ENCODE assay signal across 21 cellular contexts in genomic region chr5:57436586-57436985, GRCh38. TPM values are rescaled to one million over a fixed set of nuclear protein-coding genes. Genes with fewer than 3 reads are reported as not detected.
A peak's percentile ranks its signal among the peaks of the same experiment; 100 is the strongest.
DNase-seq lines count a peak whose midpoint lies in the region; ATAC-seq, FAIRE-seq and TF ChIP-seq lines count a peak whose summit lies in the region.
"Had no signal": no experiment of that assay in that cellular context is flagged by ENCODE, and none has a peak within 500 bp of the region (broad histone marks: within the 10 kb centered on the region; RNA-seq: fewer than 3 reads in every experiment).

No MANE protein-coding gene starts in this region.

- H3K14ac ChIP-seq in IMR-90 (replicated peaks; ENCODE audit: low read depth, low read length): peak overlapping the region; percentile 88

- H3K18ac ChIP-seq in IMR-90 (ENCODE audit: low read depth, low read length): peak overlapping the region; percentile 92

- peak overlapping the region; percentile 98 for H2AK5ac ChIP-seq in IMR-90 (ENCODE audit: low read depth, low read length)

- FAIRE-seq in A549 (lab: Jason Lieb, UNC): no peak
- FAIRE-seq: G401.6, GM12892 had no signal

- CTCF ChIA-PET in A549 (lab: Yijun Ruan, JAX): interaction anchor here (3.4 kb wide), 1 partner anchor 138 kb away, joined by 14 read pairs; no protein-coding TSS in a partner anchor
- CTCF ChIA-PET in IMR-90 (lab: Yijun Ruan, JAX): no interaction called here

- H3K56ac ChIP-seq in IMR-90 (ENCODE audit: extremely low read depth, insufficient read depth, low read length): 0 out of 2 replicates have a peak overlapping the region, but pooled peaks have one; percentile 4

- peaks cover 22% of the 10 kb centered on the region; the same call in 2 of the 3 replicates for H3K4me1 ChIP-seq in A549
- H3K4me1 ChIP-seq in IMR-90 (ENCODE audit: control insufficient read depth, insufficient read depth, low read length): peaks cover 35% of the 10 kb centered on the region
- peaks cover 60% of the 10 kb centered on the region for H3K4me1 ChIP-seq in osteoblast (ENCODE audit: insufficient read depth, low read length)
- no peaks in the 10 kb centered on the region for H3K4me1 ChIP-seq in right lobe of liver

- TF ChIP-seq CTCF in A549 (IDR thresholded peaks at IDR 0.05): no peak
- TF ChIP-seq CTCF in IMR-90 (conservative IDR thresholded peaks at IDR 0.05; ENCODE audit: low read depth, low read length): no peak
- TF ChIP-seq CTCF in brain microvascular endothelial cell (IDR thresholded peaks at IDR 0.05; ENCODE audit: low read depth, low read length, missing control alignments): no peak
- TF ChIP-seq CTCF in osteoblast (IDR thresholded peaks at IDR 0.05; ENCODE audit: extremely low read depth, low read depth, low read length): no peak
- TF ChIP-seq CTCF in right lobe of liver (IDR thresholded peaks at IDR 0.05): no peak

- H3K79me2 ChIP-seq in osteoblast (ENCODE audit: insufficient read depth, low read length): no peaks in the 10 kb centered on the region

- peak overlapping the region; percentile 96 for H4K5ac ChIP-seq in IMR-90 (ENCODE audit: low read depth, low read length)

- TF ChIP-seq POLR2A in A549 (IDR thresholded peaks at IDR 0.05; ENCODE audit: low read length) (no peak), IMR-90 (IDR thresholded peaks at IDR 0.05; ENCODE audit: low read depth, low read length) (no peak), right lobe of liver (IDR thresholded peaks at IDR 0.05) (no peak)

- H2AK9ac ChIP-seq in IMR-90 (replicated peaks; ENCODE audit: low read depth, low read length, poor library complexity): peak overlapping the region; percentile 39

- peak overlapping the region; percentile 74 for H3K23ac ChIP-seq in IMR-90 (ENCODE audit: low read depth, low read length)

- POLR2A ChIA-PET in A549 (lab: Yijun Ruan, JAX) (no interaction called here), IMR-90 (lab: Charles Lee; ENCODE audit: unreplicated experiment) (no interaction called here)

- no peak overlapping the region for H3K9ac ChIP-seq in IMR-90 (ENCODE audit: low read depth, low read length)
- H3K9ac ChIP-seq: KMS-11 had no signal

- H2BK5ac ChIP-seq in IMR-90 (ENCODE audit: low read depth, low read length, poor library complexity, severe bottlenecking): peak overlapping the region; percentile 85

- H3K36me3 ChIP-seq in IMR-90 (ENCODE audit: control insufficient read depth, insufficient read depth, low read length) (no peaks in the 10 kb centered on the region), brain microvascular endothelial cell (replicated peaks) (no peaks in the 10 kb centered on the region), osteoblast (ENCODE audit: insufficient read depth, low read length) (no peaks in the 10 kb centered on the region), right lobe of liver (no peaks in the 10 kb centered on the region)

- TF ChIP-seq EP300 in A549 (IDR thresholded peaks at IDR 0.05): no peak

- dilution Hi-C loops in IMR-90 (cut with HindIII; ENCODE audit: low sequenced_read_pairs, unreplicated experiment): no loop called here

- H2BK120ac ChIP-seq in IMR-90 (ENCODE audit: low read depth, low read length): peak overlapping the region; percentile 98

- H3K9me3 ChIP-seq in A549 (no peaks in the 10 kb centered on the region), IMR-90 (ENCODE audit: control insufficient read depth, insufficient read depth, low read length) (no peaks in the 10 kb centered on the region), osteoblast (ENCODE audit: low read depth, low read length) (no peaks in the 10 kb centered on the region), right lobe of liver (no peaks in the 10 kb centered on the region)

- H3K27ac ChIP-seq in A549: peak overlapping the region; percentile 68 to 72
- H3K27ac ChIP-seq in IMR-90 (ENCODE audit: insufficient read depth, low read length): peak overlapping the region; percentile 53; the same call in 1 of the 2 replicates
- peak overlapping the region; percentile 99 for H3K27ac ChIP-seq in brain microvascular endothelial cell
- H3K27ac ChIP-seq in osteoblast (ENCODE audit: low read depth, low read length): peak overlapping the region; percentile 95
- no peak overlapping the region for H3K27ac ChIP-seq in right lobe of liver
- H3K27ac ChIP-seq: KMS-11 had no signal

- H4K8ac ChIP-seq in IMR-90 (ENCODE audit: low read depth in 2 of 2, low read length in 2 of 2): peak overlapping the region; percentile 41 to 83; a peak in 3 of 4 replicates

- H3K79me1 ChIP-seq in IMR-90 (ENCODE audit: low read depth in 1 of 2, low read length in 2 of 2): peaks cover 0 to 12% of the 10 kb centered on the region in 2 experiments; a peak in 1 of 4 replicates

- DNase-seq in A549 (ENCODE audit: low read depth in 1 of 2, low spot score in 1 of 2): no peak
- DNase-seq in IMR-90: no peak
- no peak for DNase-seq in brain microvascular endothelial cell
- DNase-seq in osteoblast (ENCODE audit: insufficient read length, low spot score, missing footprints): no peak
- no peak for DNase-seq in right lobe of liver
- no peak for DNase-seq in activated effector memory CD4-positive, alpha-beta T cell treated with Interleukin-2 at 50 U/mL for 16 hours
- DNase-seq: AML-193; CD4-positive, CD25-positive, alpha-beta regulatory T cell; DMS79; NCI-H1092 treated with DMSO at 0.1 percent for 48 hours; NCI-H1694 treated with DMSO at 0.1 percent for 48 hours; NCI-H69; NK-92 treated with Interleukin-12 subunit alpha and Interleukin-12 subunit beta, amount 100 ng/mL, for 24 hours had no signal

- H4K20me1 ChIP-seq in IMR-90 (ENCODE audit: insufficient read depth, low read length) (no peaks in the 10 kb centered on the region), osteoblast (ENCODE audit: insufficient read depth, low read length) (no peaks in the 10 kb centered on the region)

- H3K4me2 ChIP-seq in A549 (peak overlapping the region; percentile 46; the same call in 1 of the 3 replicates), IMR-90 (ENCODE audit: low read depth, low read length) (no peak overlapping the region), osteoblast (ENCODE audit: insufficient read depth, low read length) (no peak overlapping the region)
- H3K4me2 ChIP-seq: KMS-11 had no signal

- WGBS in A549 (ENCODE audit: missing lambda C conversion rate): 89% methylated on average over 1 of the region's 1 CpG
- WGBS in IMR-90 (ENCODE audit: extremely low coverage in 2 of 2, insufficient read length in 1 of 2), 2 experiments: no CpG with 5 or more reads among the region's 1 CpG
- WGBS in right lobe of liver (ENCODE audit: insufficient coverage, low coverage, low lambda C conversion rate, missing lambda C conversion rate): 75% methylated on average over 1 of the region's 1 CpG

- intact Hi-C loops in IMR-90 (cut with micrococcal nuclease) (loop anchor here (5.0 kb wide), 1 partner anchor 54 kb away; no protein-coding TSS in a partner anchor), right lobe of liver (cut with DNase I) (loop anchor here in 1 of 2 donors (10.0 kb wide), 1 partner anchor 132 kb away; no protein-coding TSS in a partner anchor)

- H3K4ac ChIP-seq in IMR-90 (ENCODE audit: low read depth, low read length): peak overlapping the region; percentile 98

- peaks cover 21% of the 10 kb centered on the region for H3K9me1 ChIP-seq in IMR-90 (ENCODE audit: insufficient read depth, low read length)

- H2AFZ ChIP-seq in IMR-90 (replicated peaks; ENCODE audit: low read length, poor library complexity): no peak overlapping the region
- no peak overlapping the region for H2AFZ ChIP-seq in osteoblast (ENCODE audit: low read length)

- ATAC-seq in A549: no peak
- no peak for ATAC-seq in IMR-90 (ENCODE audit: low read depth)
- ATAC-seq in right lobe of liver: no peak
- ATAC-seq in GM21423 (IDR thresholded peaks at IDR 0.05; ENCODE audit: unreplicated experiment): no peak
- no peak for ATAC-seq in HG02870 (IDR thresholded peaks at IDR 0.05; ENCODE audit: unreplicated experiment)
- ATAC-seq: Right ventricle myocardium inferior had no signal

- no TSS peak for BruUV-seq in IMR-90 (replicated peaks; lab: Mats Ljungman, UMichigan)

- TF ChIP-seq RAD21 in A549 (conservative IDR thresholded peaks at IDR 0.05 in 1 of 2, IDR thresholded peaks at IDR 0.05 in 1 of 2): no peak
- no peak for TF ChIP-seq RAD21 in IMR-90 (IDR thresholded peaks at IDR 0.05; ENCODE audit: low read length)

- peak overlapping the region; percentile 89 for H2BK15ac ChIP-seq in IMR-90 (ENCODE audit: low read depth, low read length)

- H2BK20ac ChIP-seq in IMR-90 (ENCODE audit: low read depth, low read length): peak overlapping the region; percentile 100

- in situ Hi-C loops in IMR-90 (cut with MboI; ENCODE audit: low sequenced_read_pairs): no loop called here
- in situ Hi-C loops in brain microvascular endothelial cell (cut with HindIII; ENCODE audit: low pct_ligation_motif_present, low sequenced_read_pairs): no loop called here

- H3K4me3 ChIP-seq in A549 (no peak overlapping the region), IMR-90 (ENCODE audit: insufficient read depth, low read depth, low read length) (no peak overlapping the region), brain microvascular endothelial cell (ENCODE audit: low read depth, low read length) (no peak overlapping the region), osteoblast (ENCODE audit: insufficient read depth, low read length) (no peak overlapping the region), right lobe of liver (no peak overlapping the region)

- H3K27me3 ChIP-seq in IMR-90 (ENCODE audit: control insufficient read depth, insufficient read depth, low read length) (no peaks in the 10 kb centered on the region), brain microvascular endothelial cell (replicated peaks) (no peaks in the 10 kb centered on the region), osteoblast (ENCODE audit: insufficient read depth, low read length) (no peaks in the 10 kb centered on the region), right lobe of liver (no peaks in the 10 kb centered on the region)

- H4K91ac ChIP-seq in IMR-90 (ENCODE audit: insufficient read depth, low read depth, low read length): peak overlapping the region; percentile 93

TF ChIP-seq in A549, 52 proteins besides CTCF, POLR2A, EP300 and RAD21 (continues in another document):
- TF ChIP-seq CHD2 (IDR thresholded peaks at IDR 0.05; ENCODE audit: low read length, partially characterized antibody) (no peak), EHMT2 (IDR thresholded peaks at IDR 0.05; ENCODE audit: low read depth) (no peak)

TF ChIP-seq in IMR-90, 13 proteins besides CTCF, POLR2A, EP300 and RAD21 (continues in another document):
- no peak for TF ChIP-seq SMC3 (IDR thresholded peaks at IDR 0.05; ENCODE audit: low read depth, low read length)
- no peak for TF ChIP-seq MAFK (IDR thresholded peaks at IDR 0.05; ENCODE audit: low read depth, low read length)

RNA-seq across cellular contexts. Expression of gene ACTBL2, which starts 46.0 kb away (rescaled TPM):
- polyA plus RNA-seq in A549 (2011; rRNA removed): 0.06 TPM in 1 of 2 replicates, not detected in the other
- 0.03 and 0.04 TPM in 2 replicates for polyA plus RNA-seq in A549 (2012; cell fraction: cytosol; rRNA removed)
- polyA plus RNA-seq in A549 (2012; cell fraction: nucleus; rRNA removed): 0.02 and 0.06 TPM in 2 replicates
- polyA plus RNA-seq in A549 (2017; fragmentation: RNase III; extraction: RNeasy Plus Mini Kit Qiagen cat#74134 plus additional on column Dnase treatment): 0.06 to 0.11 TPM (median 0.09 TPM) in 3 replicates
- 0.44 TPM in 1 of 2 replicates, not detected in the other for polyA minus RNA-seq in A549 (2011; rRNA and poly(A)+ RNA removed)
- total RNA-seq in IMR-90 (2012; rRNA removed): 1.6 and 1.7 TPM in 2 replicates
- 0.29 and 0.52 TPM in 2 replicates for polyA plus RNA-seq in IMR-90 (2012; rRNA removed)
- 0.33 and 0.35 TPM in 2 replicates for polyA plus RNA-seq in IMR-90 (2012; cell fraction: cytosol; rRNA removed)
- polyA plus RNA-seq in IMR-90 (2012; cell fraction: nucleus; rRNA removed; ENCODE audit: low replicate concordance): 0.61 and 1.3 TPM in 2 replicates
- not detected in 2 replicates for total RNA-seq in osteoblast
- total RNA-seq in right lobe of liver: not detected
- total RNA-seq: A172; CD4-positive, CD25-positive, alpha-beta regulatory T cell; MCF 10A; Right ventricle myocardium inferior had no signal
- polyA plus RNA-seq: CD4-positive, CD25-positive, alpha-beta regulatory T cell had no signal

Comparison
In these comparisons a context has a peak if more than half of its experiments do, and no peak if none do; other contexts are left out.
1. H3K27ac ChIP-seq: peak in A549 (2 of 2), IMR-90 (single experiment), brain microvascular endothelial cell (single experiment) and osteoblast (single experiment); none in right lobe of liver (0 of 3).